27 cellular contexts compared by ENCODE assay signal in genomic region chr7:149471289-149471953, GRCh38.
"Had no signal": no experiment of that assay in that cellular context is flagged by ENCODE, and none has a peak within 500 bp of the region (broad histone marks: within the 10 kb centered on the region; RNA-seq: fewer than 3 reads in every experiment).

No MANE protein-coding gene starts in this region.

- H3K9me3 Mint-ChIP-seq: activated naive CD4-positive, alpha-beta T cell treated with anti-CD3 and anti-CD28 coated beads for 36 hours; activated T-cell treated with anti-CD3 and anti-CD28 coated beads, Interleukin-2, amount 50 U/mL, for 4 hours; activated T-helper 1 cell treated with anti-CD3 and anti-CD28 coated beads, Interleukin-12 subunit alpha, Interleukin-12 subunit beta, Interleukin-2, Interleukin-4 antibody, amounts not matched to agents 30 ng/mL and 10 ng/mL and 1 ng/mL, durations not matched to agents 14 hours and 24 hours and 36 hours; IgD-negative memory B cell had no signal

- DNase-seq: activated CD8-positive, alpha-beta T cell treated with anti-CD3 and anti-CD28 coated beads for 36 hours; activated gamma-delta T cell treated with Interleukin-2 at 50 U/mL for 16 hours; activated naive CD4-positive, alpha-beta T cell treated with anti-CD3 and anti-CD28 coated beads for 36 hours; activated naive CD8-positive, alpha-beta T cell treated with anti-CD3 and anti-CD28 coated beads, Interleukin-2, amount 50 U/mL, for 24 hours; activated T-cell treated with anti-CD3 and anti-CD28 coated beads for 4 hours; activated T-cell treated with anti-CD3 and anti-CD28 coated beads, Interleukin-2, amount 50 U/mL, for 4 hours; anterior cingulate cortex; central memory CD4-positive, alpha-beta T cell; Kasumi-1; KG1; MG63; NCI-H1048; NCI-H1105 treated with DMSO at 0.1 percent for 48 hours; NCI-H1436; NCI-H1694; NCI-H1930; NCI-H345; NCI-H524 treated with DMSO at 0.1 percent for 48 hours; SHP77; SJCRH30; T1000 had no signal

- H3K4me3 ChIP-seq: MG63, SJCRH30, SK-N-MC had no signal

- H3K27me3 ChIP-seq: MG63, SJCRH30 had no signal

- H3K27me3 Mint-ChIP-seq: activated CD8-positive, alpha-beta T cell treated with anti-CD3 and anti-CD28 coated beads for 36 hours; activated naive CD8-positive, alpha-beta T cell; activated naive CD8-positive, alpha-beta T cell treated with anti-CD3 and anti-CD28 coated beads, Interleukin-2, amount 50 U/mL, for 24 hours; IgD-negative memory B cell had no signal

- H3K27ac Mint-ChIP-seq: activated CD8-positive, alpha-beta T cell treated with anti-CD3 and anti-CD28 coated beads for 36 hours; activated naive CD4-positive, alpha-beta T cell treated with anti-CD3 and anti-CD28 coated beads for 36 hours; activated naive CD8-positive, alpha-beta T cell; activated naive CD8-positive, alpha-beta T cell treated with anti-CD3 and anti-CD28 coated beads, Interleukin-2, amount 50 U/mL, for 24 hours; activated T-helper 1 cell treated with anti-CD3 and anti-CD28 coated beads, Interleukin-12 subunit alpha, Interleukin-12 subunit beta, Interleukin-2, Interleukin-4 antibody, amounts not matched to agents 30 ng/mL and 10 ng/mL and 1 ng/mL, durations not matched to agents 14 hours and 24 hours and 36 hours; brain; IgD-negative memory B cell had no signal

- H3K4me1 Mint-ChIP-seq: activated naive CD8-positive, alpha-beta T cell treated with anti-CD3 and anti-CD28 coated beads, Interleukin-2, amount 50 U/mL, for 24 hours; brain had no signal

- H3K4me3 Mint-ChIP-seq: activated CD8-positive, alpha-beta T cell treated with anti-CD3 and anti-CD28 coated beads for 36 hours; activated naive CD4-positive, alpha-beta T cell treated with anti-CD3 and anti-CD28 coated beads for 36 hours; activated naive CD8-positive, alpha-beta T cell; activated naive CD8-positive, alpha-beta T cell treated with anti-CD3 and anti-CD28 coated beads, Interleukin-2, amount 50 U/mL, for 24 hours; activated T-cell treated with anti-CD3 and anti-CD28 coated beads, Interleukin-2, amount 50 U/mL, for 4 hours; activated T-helper 1 cell treated with anti-CD3 and anti-CD28 coated beads, Interleukin-12 subunit alpha, Interleukin-12 subunit beta, Interleukin-2, Interleukin-4 antibody, amounts not matched to agents 30 ng/mL and 10 ng/mL and 1 ng/mL, durations not matched to agents 14 hours and 24 hours and 36 hours; brain; IgD-negative memory B cell had no signal

- ATAC-seq: activated CD8-positive, alpha-beta T cell treated with anti-CD3 and anti-CD28 coated beads for 36 hours; activated naive CD8-positive, alpha-beta T cell treated with anti-CD3 and anti-CD28 coated beads, Interleukin-2, amount 50 U/mL, for 24 hours; activated T-cell treated with anti-CD3 and anti-CD28 coated beads, Interleukin-2, amount 50 U/mL, for 4 hours; Panc1 had no signal
